ENCODE assay signal across 8 cellular contexts in genomic region chr10:4131407-4132215, GRCh38.
A peak's percentile ranks its signal among the peaks of the same experiment; 100 is the strongest.
DNase-seq lines count a peak whose midpoint lies in the region; FAIRE-seq and TF ChIP-seq lines count a peak whose summit lies in the region.

No MANE protein-coding gene starts in this region.

- H3K27ac ChIP-seq in GM23248 (peak overlapping the region; percentile 36), urinary bladder (ENCODE audit: low read depth) (peak overlapping the region; percentile 25), neural progenitor cell (no peak overlapping the region)

- DNase-seq in GM12891 (ENCODE audit: insufficient read length, low spot score) = no peak
- DNase-seq in GM23248 = peak; percentile 90
- DNase-seq in LHCN-M2 (ENCODE audit: low read depth) = peak; percentile 92
- DNase-seq in adipocyte (ENCODE audit: low read depth) = peak; percentile 86
- peak; percentile 56 for DNase-seq in kidney epithelial cell (ENCODE audit: low read depth)
- DNase-seq in Caco-2 = no peak
- DNase-seq in neural progenitor cell (ENCODE audit: low spot score) = no peak

- FAIRE-seq in GM12891 (lab: Jason Lieb, UNC) = peak; percentile 90

- peaks cover 4% of the 10 kb centered on the region for H3K9me3 Mint-ChIP-seq in Caco-2 (ENCODE audit: unreplicated experiment)
- H3K9me3 Mint-ChIP-seq in neural progenitor cell = peaks cover 2% of the 10 kb centered on the region

- H3K36me3 ChIP-seq in GM23248 (ENCODE audit: low read depth) = no peaks in the 10 kb centered on the region
- no peaks in the 10 kb centered on the region for H3K36me3 ChIP-seq in adipocyte (ENCODE audit: control insufficient read depth, insufficient read depth, low read length, severe bottlenecking)
- no peaks in the 10 kb centered on the region for H3K36me3 ChIP-seq in kidney epithelial cell (ENCODE audit: control insufficient read depth, insufficient read depth, low read length)
- no peaks in the 10 kb centered on the region for H3K36me3 ChIP-seq in urinary bladder (ENCODE audit: insufficient read depth)
- no peaks in the 10 kb centered on the region for H3K36me3 ChIP-seq in Caco-2 (ENCODE audit: control insufficient read depth, insufficient read depth, low read length)
- no peaks in the 10 kb centered on the region for H3K36me3 ChIP-seq in neural progenitor cell

- H3K4me3 Mint-ChIP-seq in Caco-2 (ENCODE audit: unreplicated experiment) (no peak overlapping the region), neural progenitor cell (no peak overlapping the region)

- no peaks in the 10 kb centered on the region for H4K20me1 ChIP-seq in GM23248 (ENCODE audit: insufficient read depth)
- H4K20me1 ChIP-seq in neural progenitor cell (ENCODE audit: low read depth) = no peaks in the 10 kb centered on the region

- H2AFZ ChIP-seq in GM23248 = peak overlapping the region; percentile 52
- H2AFZ ChIP-seq in neural progenitor cell (replicated peaks) = no peak overlapping the region

- H3K9me3 ChIP-seq in GM23248 (ENCODE audit: low read depth) (no peaks in the 10 kb centered on the region), adipocyte (ENCODE audit: control insufficient read depth, low read length) (no peaks in the 10 kb centered on the region), Caco-2 (peaks cover 9% of the 10 kb centered on the region), neural progenitor cell (ENCODE audit: low read depth) (no peaks in the 10 kb centered on the region)

- 64 to 75% methylated on average over 5 of the region's 5 CpGs for WGBS in GM23248 (ENCODE audit: low coverage in 1 of 2, low lambda C conversion rate in 2 of 2, missing lambda C conversion rate in 2 of 2), 2 experiments
- 59% methylated on average over 5 of the region's 5 CpGs for WGBS in urinary bladder

- intact Hi-C loops in Caco-2 (cut with micrococcal nuclease; ENCODE audit: unreplicated experiment) = no loop called here

- H3F3A ChIP-seq in GM23248 (ENCODE audit: insufficient read depth) (peaks cover 16% of the 10 kb centered on the region; the same call in 1 of the 2 replicates), neural progenitor cell (ENCODE audit: low read depth) (no peaks in the 10 kb centered on the region)

- no peaks in the 10 kb centered on the region for H3K36me3 Mint-ChIP-seq in Caco-2 (ENCODE audit: insufficient read depth, unreplicated experiment)
- H3K36me3 Mint-ChIP-seq in neural progenitor cell = no peaks in the 10 kb centered on the region

- no peak for TF ChIP-seq CTCF in kidney epithelial cell (IDR thresholded peaks at IDR 0.05; ENCODE audit: insufficient read depth, low read length, poor library complexity, severe bottlenecking)
- TF ChIP-seq CTCF in Caco-2 (IDR thresholded peaks at IDR 0.05; ENCODE audit: insufficient read depth in 1 of 2, low read depth in 1 of 2, low read length in 1 of 2, severe bottlenecking in 1 of 2, unreplicated experiment in 1 of 2) = no peak
- TF ChIP-seq CTCF in neural progenitor cell (IDR thresholded peaks at IDR 0.05) = no peak

- H3K4me2 ChIP-seq in GM23248 (ENCODE audit: unreplicated experiment) (peak overlapping the region; percentile 29), neural progenitor cell (no peak overlapping the region)

- H3K4me1 Mint-ChIP-seq in Caco-2 (ENCODE audit: low read depth, unreplicated experiment) (no peaks in the 10 kb centered on the region), neural progenitor cell (peaks cover 6% of the 10 kb centered on the region)

- CTCF ChIA-PET in Caco-2 (lab: Charles Lee) = no interaction called here

- in situ Hi-C loops in GM23248 (cut with MboI) = no loop called here

- H3K4me1 ChIP-seq in GM23248 (ENCODE audit: insufficient read depth) (peaks cover 16% of the 10 kb centered on the region), adipocyte (ENCODE audit: control insufficient read depth, insufficient read depth, low read length) (peaks cover 20% of the 10 kb centered on the region), urinary bladder (ENCODE audit: insufficient read depth) (peaks cover 4% of the 10 kb centered on the region), Caco-2 (no peaks in the 10 kb centered on the region), neural progenitor cell (peaks cover 11% of the 10 kb centered on the region)

- no peaks in the 10 kb centered on the region for H3K79me2 ChIP-seq in GM23248 (ENCODE audit: insufficient read depth)
- H3K79me2 ChIP-seq in neural progenitor cell (ENCODE audit: low read depth) = no peaks in the 10 kb centered on the region

- no peaks in the 10 kb centered on the region for H3K9me2 ChIP-seq in GM23248 (ENCODE audit: insufficient read depth)

- H3K4me3 ChIP-seq in GM23248 = peak overlapping the region; percentile 36; the same call in 1 of the 2 replicates
- peak overlapping the region; percentile 60 for H3K4me3 ChIP-seq in adipocyte (ENCODE audit: low read length)
- H3K4me3 ChIP-seq in kidney epithelial cell (ENCODE audit: low read depth, low read length) = no peak overlapping the region
- no peak overlapping the region for H3K4me3 ChIP-seq in urinary bladder (ENCODE audit: low read depth, low read length)
- H3K4me3 ChIP-seq in Caco-2 (ENCODE audit: low read depth, low read length) = no peak overlapping the region
- H3K4me3 ChIP-seq in neural progenitor cell = no peak overlapping the region

- no peaks in the 10 kb centered on the region for H3K27me3 ChIP-seq in GM23248 (replicated peaks; ENCODE audit: insufficient read depth)
- no peaks in the 10 kb centered on the region for H3K27me3 ChIP-seq in adipocyte (replicated peaks; ENCODE audit: control insufficient read depth, insufficient read depth, low read length)
- no peaks in the 10 kb centered on the region for H3K27me3 ChIP-seq in kidney epithelial cell (ENCODE audit: control insufficient read depth, insufficient read depth, low read length)
- no peaks in the 10 kb centered on the region for H3K27me3 ChIP-seq in Caco-2 (replicated peaks; ENCODE audit: control insufficient read depth, insufficient read depth, low read length)
- no peaks in the 10 kb centered on the region for H3K27me3 ChIP-seq in neural progenitor cell

- POLR2A ChIA-PET in Caco-2 (lab: Charles Lee) = no interaction called here

- H3K9ac ChIP-seq in GM23248 (peak overlapping the region; percentile 10; the same call in 1 of the 2 replicates), adipocyte (ENCODE audit: low read length) (peak overlapping the region; percentile 82), neural progenitor cell (no peak overlapping the region)

- H3K27me3 Mint-ChIP-seq in Caco-2 (ENCODE audit: insufficient read depth, unreplicated experiment) (peaks cover 4% of the 10 kb centered on the region), neural progenitor cell (ENCODE audit: insufficient read depth, low read depth) (peaks cover 2% of the 10 kb centered on the region)

- no peak for TF ChIP-seq POLR2A in GM12891 (IDR thresholded peaks at IDR 0.05; ENCODE audit: low read depth, low read length)

- no peak overlapping the region for H3K27ac Mint-ChIP-seq in Caco-2 (ENCODE audit: unreplicated experiment)
- no peak overlapping the region for H3K27ac Mint-ChIP-seq in neural progenitor cell

- no TSS peak for BruUV-seq in Caco-2 (replicated peaks; lab: Mats Ljungman, UMichigan)

TF ChIP-seq in GM12891, 5 proteins besides CTCF, POLR2A, EP300 and RAD21:
- TF ChIP-seq SPI1 (IDR thresholded peaks at IDR 0.05; ENCODE audit: low read depth, low read length) (peak; percentile 75), POLR2AphosphoS5 (IDR thresholded peaks at IDR 0.05; ENCODE audit: low read depth, low read length) (no peak), POU2F2 (IDR thresholded peaks at IDR 0.05; ENCODE audit: low read depth, low read length) (no peak)

Comparison
In these comparisons a context has a peak if more than half of its experiments do, and no peak if none do; other contexts are left out.
1. DNase-seq: peak in GM23248 (single experiment), LHCN-M2 (single experiment), adipocyte (single experiment) and kidney epithelial cell (single experiment); none in GM12891 (single experiment), Caco-2 (0 of 2) and neural progenitor cell (single experiment).
2. H3K4me3 ChIP-seq: peak in GM23248 (single experiment) and adipocyte (single experiment); none in kidney epithelial cell (single experiment), urinary bladder (single experiment), Caco-2 (single experiment) and neural progenitor cell (single experiment).